ENCODE assay signal across 1 cellular context in the genomic region with DNA sequence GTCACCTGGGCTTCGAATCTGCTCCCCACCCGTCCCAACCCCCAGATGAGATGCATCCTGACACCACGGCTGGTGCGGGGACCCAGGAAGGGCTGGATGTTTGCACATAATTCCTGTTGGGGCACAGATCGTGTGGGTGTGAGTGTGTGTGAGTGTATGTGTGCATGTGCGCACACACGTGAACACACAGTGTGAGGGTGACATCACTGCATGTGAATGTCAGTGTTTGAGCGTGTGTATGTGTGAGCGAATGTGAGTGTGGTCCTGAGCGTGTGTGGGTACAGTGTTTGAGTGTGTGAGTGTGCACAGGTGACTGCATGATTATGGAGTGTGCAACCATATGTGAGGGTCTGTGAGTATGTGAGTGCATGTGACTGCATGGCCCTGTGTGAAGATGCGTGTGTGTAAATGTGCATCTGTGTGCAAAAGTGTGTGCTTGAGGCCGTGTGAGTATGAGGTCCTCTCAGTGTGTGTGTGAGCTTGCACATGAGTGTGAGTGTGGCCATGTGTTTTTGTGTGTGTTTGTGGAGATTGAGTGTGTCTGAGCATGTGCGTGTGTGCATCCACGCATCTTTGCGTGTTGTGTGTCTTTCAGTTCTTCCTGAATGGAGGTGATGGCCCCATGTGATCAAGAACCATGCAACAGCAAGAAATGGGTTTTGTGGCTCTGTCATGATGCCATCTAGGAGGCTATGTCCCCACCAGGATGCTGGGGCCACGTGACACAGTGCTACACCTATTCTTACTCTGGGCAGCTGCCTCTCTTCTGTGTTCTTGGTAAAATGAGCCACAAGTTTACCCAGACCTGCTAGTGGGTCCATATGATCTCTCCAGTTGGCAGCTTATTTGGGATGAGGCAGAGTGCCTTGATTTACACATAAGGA.
TF ChIP-seq lines count a peak whose summit lies in the region.

No MANE protein-coding gene starts in this region.

TF ChIP-seq in GM12878, 131 proteins besides CTCF, POLR2A, EP300 and RAD21 (continued from another document):
- TF ChIP-seq NFIC (IDR thresholded peaks at IDR 0.05; ENCODE audit: low read depth, low read length): 0 out of 2 replicates have a peak, but pooled peaks have one; percentile 24
- TF ChIP-seq, protein P1, sequence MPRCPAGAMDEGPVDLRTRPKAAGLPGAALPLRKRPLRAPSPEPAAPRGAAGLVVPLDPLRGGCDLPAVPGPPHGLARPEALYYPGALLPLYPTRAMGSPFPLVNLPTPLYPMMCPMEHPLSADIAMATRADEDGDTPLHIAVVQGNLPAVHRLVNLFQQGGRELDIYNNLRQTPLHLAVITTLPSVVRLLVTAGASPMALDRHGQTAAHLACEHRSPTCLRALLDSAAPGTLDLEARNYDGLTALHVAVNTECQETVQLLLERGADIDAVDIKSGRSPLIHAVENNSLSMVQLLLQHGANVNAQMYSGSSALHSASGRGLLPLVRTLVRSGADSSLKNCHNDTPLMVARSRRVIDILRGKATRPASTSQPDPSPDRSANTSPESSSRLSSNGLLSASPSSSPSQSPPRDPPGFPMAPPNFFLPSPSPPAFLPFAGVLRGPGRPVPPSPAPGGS (IDR thresholded peaks at IDR 0.05; ENCODE audit: borderline replicate concordance, insufficient read depth, low read depth, low read length, poor library complexity, severe bottlenecking): peak; percentile 79
- TF ChIP-seq, protein P2, sequence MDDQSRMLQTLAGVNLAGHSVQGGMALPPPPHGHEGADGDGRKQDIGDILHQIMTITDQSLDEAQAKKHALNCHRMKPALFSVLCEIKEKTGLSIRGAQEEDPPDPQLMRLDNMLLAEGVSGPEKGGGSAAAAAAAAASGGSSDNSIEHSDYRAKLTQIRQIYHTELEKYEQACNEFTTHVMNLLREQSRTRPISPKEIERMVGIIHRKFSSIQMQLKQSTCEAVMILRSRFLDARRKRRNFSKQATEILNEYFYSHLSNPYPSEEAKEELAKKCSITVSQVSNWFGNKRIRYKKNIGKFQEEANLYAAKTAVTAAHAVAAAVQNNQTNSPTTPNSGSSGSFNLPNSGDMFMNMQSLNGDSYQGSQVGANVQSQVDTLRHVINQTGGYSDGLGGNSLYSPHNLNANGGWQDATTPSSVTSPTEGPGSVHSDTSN (IDR thresholded peaks at IDR 0.05; ENCODE audit: insufficient replicate concordance, low read depth, low read length): peak; percentile 3
